8 cellular contexts compared by ENCODE assay signal in genomic region chr5:139647406-139648204, GRCh38. TPM values are rescaled to one million over a fixed set of nuclear protein-coding genes. Genes with fewer than 3 reads are reported as not detected.
DNase-seq lines count a peak whose midpoint lies in the region; ATAC-seq and TF ChIP-seq lines count a peak whose summit lies in the region.

No MANE protein-coding gene starts in this region.

- DNase-seq in HFFc6 (no peak), activated B cell treated with CpG ODN at 0.5 μM for 24 hours (peak; percentile 19), NCI-H1048 (lab: John Stamatoyannopoulos, UW) (no peak)
- no peak for DNase-seq in stimulated activated effector memory CD8-positive, alpha-beta T cell treated with anti-CD3 and anti-CD28 coated beads, Interleukin-12 subunit alpha, Interleukin-12 subunit beta, amount 100 ng/mL, for 72 hours (ENCODE audit: low spot score in 2 of 2)
- no peak for DNase-seq in activated CD4-positive, CD25-positive, alpha-beta regulatory T cell treated with anti-CD3 and anti-CD28 coated beads, Interleukin-2, amount 50 U/mL, for 72 hours

- peak overlapping the region; percentile 61 for H3K4me3 ChIP-seq in iPS-11a (ENCODE audit: low read depth, low read length)

- H3K4me1 Mint-ChIP-seq in HFFc6 (ENCODE audit: low read depth) = peaks cover 17% of the 10 kb centered on the region
- H3K4me1 Mint-ChIP-seq in activated B cell treated with CpG ODN at 0.5 μM for 24 hours = peaks cover 66% of the 10 kb centered on the region
- peaks cover 49% of the 10 kb centered on the region for H3K4me1 Mint-ChIP-seq in stimulated activated effector memory CD8-positive, alpha-beta T cell treated with anti-CD3 and anti-CD28 coated beads, Interleukin-12 subunit alpha, Interleukin-12 subunit beta, amount 100 ng/mL, for 72 hours

- H3K4me3 Mint-ChIP-seq in HFFc6 = peak overlapping the region; percentile 79
- peak overlapping the region; percentile 81 for H3K4me3 Mint-ChIP-seq in activated B cell treated with CpG ODN at 0.5 μM for 24 hours
- peak overlapping the region; percentile 93 for H3K4me3 Mint-ChIP-seq in stimulated activated effector memory CD8-positive, alpha-beta T cell treated with anti-CD3 and anti-CD28 coated beads, Interleukin-12 subunit alpha, Interleukin-12 subunit beta, amount 100 ng/mL, for 72 hours

- POLR2A ChIA-PET in activated B cell treated with CpG ODN at 0.5 μM for 24 hours (lab: Charles Lee) = interaction anchor here (0.6 to 16.5 kb wide), 19 partner anchors 11 to 450 kb away, joined by 3 to 772 read pairs (median 5); partner anchors contain the start of gene UBE2D2

- CTCF ChIA-PET in activated B cell treated with CpG ODN at 0.5 μM for 24 hours (lab: Charles Lee) = interaction anchor here (1.0 to 9.8 kb wide), 8 partner anchors 12 to 117 kb away, joined by 3 to 169 read pairs (median 4); partner anchors contain the start of gene UBE2D2

- ATAC-seq in activated B cell treated with CpG ODN at 0.5 μM for 24 hours (ENCODE audit: low read depth) = no peak
- ATAC-seq in stimulated activated effector memory CD8-positive, alpha-beta T cell treated with anti-CD3 and anti-CD28 coated beads, Interleukin-12 subunit alpha, Interleukin-12 subunit beta, amount 100 ng/mL, for 72 hours = no peak
- no peak for ATAC-seq in GM19452 (IDR thresholded peaks at IDR 0.05; ENCODE audit: unreplicated experiment)
- no peak for ATAC-seq in GM21737 (IDR thresholded peaks at IDR 0.05; ENCODE audit: unreplicated experiment)

- H3K9me3 Mint-ChIP-seq in HFFc6 = no peaks in the 10 kb centered on the region
- H3K9me3 Mint-ChIP-seq in activated B cell treated with CpG ODN at 0.5 μM for 24 hours = no peaks in the 10 kb centered on the region
- H3K9me3 Mint-ChIP-seq in stimulated activated effector memory CD8-positive, alpha-beta T cell treated with anti-CD3 and anti-CD28 coated beads, Interleukin-12 subunit alpha, Interleukin-12 subunit beta, amount 100 ng/mL, for 72 hours = no peaks in the 10 kb centered on the region

- H3K36me3 Mint-ChIP-seq in HFFc6 (ENCODE audit: low read depth) = no peaks in the 10 kb centered on the region
- H3K36me3 Mint-ChIP-seq in activated B cell treated with CpG ODN at 0.5 μM for 24 hours (ENCODE audit: low read depth) = peaks cover 11% of the 10 kb centered on the region
- H3K36me3 Mint-ChIP-seq in stimulated activated effector memory CD8-positive, alpha-beta T cell treated with anti-CD3 and anti-CD28 coated beads, Interleukin-12 subunit alpha, Interleukin-12 subunit beta, amount 100 ng/mL, for 72 hours = peaks cover 2% of the 10 kb centered on the region

- H3K27ac Mint-ChIP-seq in HFFc6 (no peak overlapping the region), activated B cell treated with CpG ODN at 0.5 μM for 24 hours (peak overlapping the region; percentile 74)
- no peak overlapping the region for H3K27ac Mint-ChIP-seq in stimulated activated effector memory CD8-positive, alpha-beta T cell treated with anti-CD3 and anti-CD28 coated beads, Interleukin-12 subunit alpha, Interleukin-12 subunit beta, amount 100 ng/mL, for 72 hours

- no peak for TF ChIP-seq CTCF in HFFc6 (IDR thresholded peaks at IDR 0.05)
- TF ChIP-seq CTCF in activated B cell treated with CpG ODN at 0.5 μM for 24 hours (IDR thresholded peaks at IDR 0.05) = no peak

- intact Hi-C loops in activated B cell treated with CpG ODN at 0.5 μM for 24 hours (cut with micrococcal nuclease) = loop anchor here (1.0 to 2.0 kb wide), 3 partner anchors 10 to 63 kb away; no protein-coding TSS in a partner anchor

- H3K27me3 Mint-ChIP-seq in HFFc6 (ENCODE audit: insufficient read depth) (peaks cover 5% of the 10 kb centered on the region), activated B cell treated with CpG ODN at 0.5 μM for 24 hours (no peaks in the 10 kb centered on the region)

RNA-seq across cellular contexts. Expression of gene CXXC5, which starts 0.5 kb away (rescaled TPM):
- 10 to 100 TPM; 46.4 to 58.5 (median 49.2) TPM for total RNA-seq in HFFc6 (2021; fragmentation: NEBNext Ultra II Directional; extraction: Animal tissue kit (Norgen Biotek cat#: 25700))
- total RNA-seq in activated B cell treated with CpG ODN at 0.5 μM for 24 hours = 94.9 and 115 TPM in 2 replicates
